ENCODE assay signal across 1 cellular context in genomic region chr1:16430598-16430997, GRCh38.
TF ChIP-seq lines count a peak whose summit lies in the region.

No MANE protein-coding gene starts in this region.

TF ChIP-seq in WTC11, 78 proteins besides CTCF, POLR2A, EP300 and RAD21 (continued from another document):
- TF ChIP-seq USF2 (CRISPR knock-in tag; IDR thresholded peaks at IDR 0.05) (peak; percentile 74), ZNF138 (CRISPR knock-in tag; conservative IDR thresholded peaks at IDR 0.05) (no peak), NFYB (CRISPR knock-in tag; conservative IDR thresholded peaks at IDR 0.05; ENCODE audit: low read depth) (peak; percentile 65), OVOL2 (CRISPR knock-in tag; IDR thresholded peaks at IDR 0.05; ENCODE audit: borderline replicate concordance) (no peak), SP1 (CRISPR knock-in tag; conservative IDR thresholded peaks at IDR 0.05) (no peak), ZNF281 (CRISPR knock-in tag; IDR thresholded peaks at IDR 0.05) (no peak)
